ENCODE assay signal across 27 cellular contexts in the genomic region with DNA sequence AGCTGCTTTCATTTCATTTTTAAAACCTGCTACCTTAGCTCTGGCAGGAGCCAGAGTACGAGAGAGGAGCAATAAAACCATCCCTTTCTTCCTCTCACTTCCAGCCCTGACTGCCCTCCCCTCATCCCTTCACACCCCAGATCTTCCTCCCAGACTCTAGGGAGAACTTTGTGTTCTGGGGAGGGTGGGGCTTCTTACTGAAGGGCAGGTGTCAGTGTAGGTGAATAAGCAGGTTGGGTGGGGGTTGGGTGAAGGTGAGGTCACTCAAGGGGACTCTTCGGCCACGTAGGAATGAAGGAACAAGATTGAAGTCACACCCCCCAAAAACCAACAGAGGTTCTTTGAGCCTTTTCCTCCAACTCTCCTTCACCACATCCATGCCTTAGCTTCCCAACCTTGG.
"Had no signal": no experiment of that assay in that cellular context is flagged by ENCODE, and none has a peak within 500 bp of the region (broad histone marks: within the 10 kb centered on the region; RNA-seq: fewer than 3 reads in every experiment).

No MANE protein-coding gene starts in this region.

- H3K36me3 ChIP-seq: esophagus muscularis mucosa, gastroesophageal sphincter, heart left ventricle, lower lobe of right lung, neutrophil, right lobe of liver, stomach, tibial artery, upper lobe of right lung, vagina had no signal

- H3K4me3 ChIP-seq: esophagus muscularis mucosa, gastroesophageal sphincter, heart left ventricle, lower lobe of right lung, right lobe of liver, smooth muscle cell, stomach, tibial artery, upper lobe of right lung, vagina had no signal

- H3K9ac ChIP-seq: parathyroid adenoma had no signal

- H3K9me3 ChIP-seq: esophagus muscularis mucosa, gastroesophageal sphincter, heart left ventricle, lower lobe of right lung, neutrophil, right lobe of liver, stomach, tibial artery, upper lobe of right lung, vagina had no signal

- H3K27me3 ChIP-seq: gastroesophageal sphincter, heart left ventricle, neutrophil, right lobe of liver, stomach, upper lobe of right lung, vagina had no signal

- H3K27ac Mint-ChIP-seq: naive B cell; natural killer cell treated with Interleukin-12 subunit alpha and Interleukin-12 subunit beta and Interleukin-15 and Interleukin-18, amount 100 ng/mL, for 72 hours; progenitor cell of endocrine pancreas; stimulated activated effector memory CD8-positive, alpha-beta T cell treated with anti-CD3 and anti-CD28 coated beads, Interleukin-12 subunit alpha, Interleukin-12 subunit beta, amount 100 ng/mL, for 72 hours had no signal

- H3K9me3 Mint-ChIP-seq: naive B cell; natural killer cell treated with Interleukin-12 subunit alpha and Interleukin-12 subunit beta and Interleukin-15 and Interleukin-18, amount 100 ng/mL, for 72 hours; neural crest cell; stimulated activated effector memory CD8-positive, alpha-beta T cell treated with anti-CD3 and anti-CD28 coated beads, Interleukin-12 subunit alpha, Interleukin-12 subunit beta, amount 100 ng/mL, for 72 hours had no signal

- H3K4me3 Mint-ChIP-seq: naive B cell; natural killer cell treated with Interleukin-12 subunit alpha and Interleukin-12 subunit beta and Interleukin-15 and Interleukin-18, amount 100 ng/mL, for 72 hours; neural crest cell; stimulated activated effector memory CD8-positive, alpha-beta T cell treated with anti-CD3 and anti-CD28 coated beads, Interleukin-12 subunit alpha, Interleukin-12 subunit beta, amount 100 ng/mL, for 72 hours had no signal

- DNase-seq: cerebellar nuclear complex; effector memory CD4-positive, alpha-beta T cell; foreskin keratinocyte; heart left ventricle; hippocampal formation; kidney glomerular epithelial cell; left ventricle myocardium superior; lower lobe of right lung; naive B cell; right lobe of liver; stimulated activated CD4-positive, alpha-beta T cell treated with anti-CD3 and anti-CD28 coated beads, Interleukin-12 subunit alpha, Interleukin-12 subunit beta, amount 100 ng/mL, for 4 hours; stimulated activated CD4-positive, alpha-beta T cell treated with anti-CD3 and anti-CD28 coated beads, Interleukin-1b, Interleukin-23, amount 100 ng/mL, for 48 hours; stimulated activated CD4-positive, alpha-beta T cell treated with anti-CD3 and anti-CD28 coated beads, Interleukin-4, amount 100 ng/mL, for 1 hour; stimulated activated naive CD4-positive, alpha-beta T cell treated with Interleukin-2 at 50 U/mL for 16 hours; stomach; tibial artery; upper lobe of right lung had no signal

- H3K4me1 ChIP-seq: foreskin keratinocyte had no signal

- H3K27ac ChIP-seq: esophagus muscularis mucosa, foreskin keratinocyte, gastroesophageal sphincter, lower lobe of right lung, neutrophil, parathyroid adenoma, right lobe of liver, tibial artery, upper lobe of right lung, vagina had no signal

- H3K27me3 Mint-ChIP-seq: naive B cell; natural killer cell treated with Interleukin-12 subunit alpha and Interleukin-12 subunit beta and Interleukin-15 and Interleukin-18, amount 100 ng/mL, for 72 hours; progenitor cell of endocrine pancreas had no signal

- ATAC-seq: foreskin keratinocyte; gastroesophageal sphincter; heart left ventricle; left ventricle myocardium superior; natural killer cell treated with Interleukin-12 subunit alpha and Interleukin-12 subunit beta and Interleukin-15 and Interleukin-18, amount 100 ng/mL, for 72 hours; right lobe of liver; stimulated activated effector memory CD8-positive, alpha-beta T cell treated with anti-CD3 and anti-CD28 coated beads, Interleukin-12 subunit alpha, Interleukin-12 subunit beta, amount 100 ng/mL, for 72 hours; upper lobe of right lung had no signal

- H3K4me1 Mint-ChIP-seq: naive B cell had no signal

- H3K36me3 Mint-ChIP-seq: naive B cell; natural killer cell treated with Interleukin-12 subunit alpha and Interleukin-12 subunit beta and Interleukin-15 and Interleukin-18, amount 100 ng/mL, for 72 hours; stimulated activated effector memory CD8-positive, alpha-beta T cell treated with anti-CD3 and anti-CD28 coated beads, Interleukin-12 subunit alpha, Interleukin-12 subunit beta, amount 100 ng/mL, for 72 hours had no signal
